35 cellular contexts compared by ENCODE assay signal in genomic region chr7:100517305-100517704, GRCh38. TPM values are rescaled to one million over a fixed set of nuclear protein-coding genes. Genes with fewer than 3 reads are reported as not detected.
"Had no signal": no experiment of that assay in that cellular context is flagged by ENCODE, and none has a peak within 500 bp of the region (broad histone marks: within the 10 kb centered on the region; RNA-seq: fewer than 3 reads in every experiment).

No MANE protein-coding gene starts in this region.

- H3K27ac Mint-ChIP-seq: activated CD4-positive, alpha-beta T cell treated with anti-CD3 and anti-CD28 coated beads, Interleukin-2, amount 10 ng/mL, durations not matched to agents 24 days and 14 days; activated CD8-positive, alpha-beta T cell treated with anti-CD3 and anti-CD28 coated beads, Interleukin-2, amount 10 ng/mL, durations not matched to agents 7 days and 5 days; activated naive CD8-positive, alpha-beta T cell treated with anti-CD3 and anti-CD28 coated beads for 36 hours; activated T-cell treated with anti-CD3 and anti-CD28 coated beads, Interleukin-2, amount 50 U/mL, for 24 hours; activated T-helper 2 cell treated with anti-CD3 and anti-CD28 coated beads, Interferon-gamma antibody, Interleukin-2, Interleukin-4, amounts not matched to agents 10 μg/mL and 5 μg/mL and 100 μg/mL, durations not matched to agents 14 hours and 24 hours and 36 hours had no signal

- H3K9me3 ChIP-seq: ascending aorta, MG63, Peyer's patch had no signal

- H3K27ac ChIP-seq: ascending aorta, cardiac muscle cell, Peyer's patch, WERI-Rb-1 had no signal

- H3K4me1 ChIP-seq: ascending aorta had no signal

- H3K36me3 ChIP-seq: ascending aorta, cardiac muscle cell, MG63, Peyer's patch, WERI-Rb-1 had no signal

- DNase-seq: activated CD4-positive, alpha-beta T cell treated with anti-CD3 and anti-CD28 coated beads for 1 hour; activated CD4-positive, alpha-beta T cell treated with anti-CD3 and anti-CD28 coated beads, Interleukin-2, amount 10 ng/mL, durations not matched to agents 24 days and 14 days; activated CD4-positive, alpha-beta T cell treated with anti-CD3 and anti-CD28 coated beads, Interleukin-2, amount 50 U/mL, for 48 hours; activated CD4-positive, CD25-positive, alpha-beta regulatory T cell; activated CD8-positive, alpha-beta T cell treated with anti-CD3 and anti-CD28 coated beads, Interleukin-2, amount 10 ng/mL, durations not matched to agents 7 days and 5 days; activated naive CD4-positive, alpha-beta T cell treated with anti-CD3 and anti-CD28 coated beads, Interleukin-2, amount 10 ng/mL, durations not matched to agents 7 days and 5 days; activated naive CD8-positive, alpha-beta T cell treated with anti-CD3 and anti-CD28 coated beads for 36 hours; activated T-cell treated with anti-CD3 and anti-CD28 coated beads, Interleukin-2, amount 50 U/mL, for 24 hours; amygdala; Kasumi-1; KG1; MG63; MV-4-11; NCI-H1092; NCI-H1436 treated with DMSO at 0.1 percent for 48 hours; NCI-H1694 treated with DMSO at 0.1 percent for 48 hours; NCI-H2029; NCI-H345; NCI-H526; NCI-H748 treated with DMSO at 0.1 percent for 48 hours; NK-92 treated with Interleukin-12 subunit alpha and Interleukin-12 subunit beta, amount 100 ng/mL, for 24 hours; PC-3; Peyer's patch; RPMI8226; SIG-M5; T-helper 1 cell; T1000; WERI-Rb-1 had no signal

- H3K36me3 Mint-ChIP-seq: activated naive CD4-positive, alpha-beta T cell treated with anti-CD3 and anti-CD28 coated beads, Interleukin-2, amount 10 ng/mL, durations not matched to agents 7 days and 5 days had no signal

- H3K4me3 Mint-ChIP-seq: activated CD4-positive, alpha-beta T cell treated with anti-CD3 and anti-CD28 coated beads, Interleukin-2, amount 10 ng/mL, durations not matched to agents 24 days and 14 days; activated CD8-positive, alpha-beta T cell treated with anti-CD3 and anti-CD28 coated beads, Interleukin-2, amount 10 ng/mL, durations not matched to agents 7 days and 5 days; activated naive CD4-positive, alpha-beta T cell treated with anti-CD3 and anti-CD28 coated beads, Interleukin-2, amount 10 ng/mL, durations not matched to agents 7 days and 5 days; activated naive CD8-positive, alpha-beta T cell treated with anti-CD3 and anti-CD28 coated beads for 36 hours; activated T-cell treated with anti-CD3 and anti-CD28 coated beads, Interleukin-2, amount 50 U/mL, for 24 hours had no signal

- H3K27me3 Mint-ChIP-seq: activated CD4-positive, alpha-beta T cell treated with anti-CD3 and anti-CD28 coated beads, Interleukin-2, amount 10 ng/mL, durations not matched to agents 24 days and 14 days; activated naive CD8-positive, alpha-beta T cell treated with anti-CD3 and anti-CD28 coated beads for 36 hours; activated T-cell treated with anti-CD3 and anti-CD28 coated beads, Interleukin-2, amount 50 U/mL, for 24 hours had no signal

- ATAC-seq: activated CD8-positive, alpha-beta T cell treated with anti-CD3 and anti-CD28 coated beads, Interleukin-2, amount 10 ng/mL, durations not matched to agents 7 days and 5 days; PC-3; Right ventricle myocardium inferior; SK-N-SH treated with all-trans-retinoic acid at 6 μM for 48 hours had no signal

- H3K4me3 ChIP-seq: ascending aorta, cardiac muscle cell, MG63, Peyer's patch had no signal

- H3K9me3 Mint-ChIP-seq: activated CD4-positive, alpha-beta T cell treated with anti-CD3 and anti-CD28 coated beads, Interleukin-2, amount 10 ng/mL, durations not matched to agents 24 days and 14 days; activated naive CD4-positive, alpha-beta T cell treated with anti-CD3 and anti-CD28 coated beads, Interleukin-2, amount 10 ng/mL, durations not matched to agents 7 days and 5 days; activated naive CD8-positive, alpha-beta T cell treated with anti-CD3 and anti-CD28 coated beads for 36 hours; activated T-cell treated with anti-CD3 and anti-CD28 coated beads, Interleukin-2, amount 50 U/mL, for 24 hours; activated T-helper 2 cell treated with anti-CD3 and anti-CD28 coated beads, Interferon-gamma antibody, Interleukin-2, Interleukin-4, amounts not matched to agents 10 μg/mL and 5 μg/mL and 100 μg/mL, durations not matched to agents 14 hours and 24 hours and 36 hours had no signal

- H3K27me3 ChIP-seq: ascending aorta, cardiac muscle cell, MG63, Peyer's patch had no signal

RNA-seq across cellular contexts. Expression of gene NYAP1, which starts 33.6 kb away (rescaled TPM):
- total RNA-seq: T-helper 2 cell treated with Interferon-gamma antibody and Interleukin-4, amounts not matched to agents 100 ng/mL and 5 ng/mL, for 36 hours had no signal

RNA-seq across cellular contexts. Expression of gene SPACDR, which starts 53.2 kb away (rescaled TPM):
- total RNA-seq: ascending aorta, Peyer's patch, SK-MEL-5 had no signal
